ENCODE assay signal across 1 cellular context in genomic region chr19:14571695-14572490, GRCh38.
A peak's percentile ranks its signal among the peaks of the same experiment; 100 is the strongest.
TF ChIP-seq lines count a peak whose summit lies in the region.

NDUFB7 (minus strand) TSS chr19:14572066; CDS start chr19:14572000, 66 bp downstream.

TF ChIP-seq in K562, 482 proteins besides CTCF, POLR2A, EP300 and RAD21 (continued from another document and continues in another):
- TF ChIP-seq AFF4 (CRISPR knock-in tag; IDR thresholded peaks at IDR 0.05) (peak; percentile 92), SMAD4 (CRISPR knock-in tag; conservative IDR thresholded peaks at IDR 0.05) (peak; percentile 43; the same call in 1 of the 2 replicates), KDM5B (IDR thresholded peaks at IDR 0.05; ENCODE audit: insufficient replicate concordance, low read depth, low read length) (peak; percentile 79), ETV6 (IDR thresholded peaks at IDR 0.05; ENCODE audit: borderline replicate concordance in 1 of 2, low read depth in 2 of 2, low read length in 1 of 2) (no peak), ETV6 (CRISPR knock-in tag; IDR thresholded peaks at IDR 0.05; ENCODE audit: borderline replicate concordance) (no peak), ZBTB34 (CRISPR knock-in tag; IDR thresholded peaks at IDR 0.05) (no peak), ZNF583 (CRISPR knock-in tag; IDR thresholded peaks at IDR 0.05) (0 out of 2 replicates have a peak, but pooled peaks have one; percentile 27), IFI16 (CRISPR knock-in tag; IDR thresholded peaks at IDR 0.05) (no peak), DACH1 (IDR thresholded peaks at IDR 0.05; ENCODE audit: partially characterized antibody) (peak; percentile 56), PHF20 (IDR thresholded peaks at IDR 0.05; ENCODE audit: partially characterized antibody) (peak; percentile 96), ZBTB7A (IDR thresholded peaks at IDR 0.05; ENCODE audit: borderline replicate concordance, control insufficient read depth, low read depth, low read length) (peak; percentile 85), MITF (IDR thresholded peaks at IDR 0.05) (peak; percentile 40; the same call in 1 of the 2 replicates), ID3 (CRISPR knock-in tag; IDR thresholded peaks at IDR 0.05) (no peak), ID3 (tag; IDR thresholded peaks at IDR 0.05) (peak; percentile 46; the same call in 1 of the 2 replicates), SNIP1 (IDR thresholded peaks at IDR 0.05; ENCODE audit: low read depth) (peak; percentile 96), ARID4B (CRISPR knock-in tag; IDR thresholded peaks at IDR 0.05) (peak; percentile 98), GABPB1 (CRISPR knock-in tag; IDR thresholded peaks at IDR 0.05) (peak; percentile 98), MAFF (IDR thresholded peaks at IDR 0.05; ENCODE audit: low read length) (no peak), TBP (optimal IDR thresholded peaks at IDR 0.05; ENCODE audit: low read depth, low read length) (peak; percentile 72), SAFB (IDR thresholded peaks at IDR 0.05; ENCODE audit: borderline replicate concordance, low read depth, low read length) (no peak), MNT (conservative IDR thresholded peaks at IDR 0.05) (peak; percentile 75 to 89), ZNF696 (CRISPR knock-in tag; conservative IDR thresholded peaks at IDR 0.05) (no peak), SIX5 (IDR thresholded peaks at IDR 0.05; ENCODE audit: borderline replicate concordance in 1 of 2, insufficient read depth in 1 of 2, low read depth in 1 of 2, low read length in 2 of 2) (peak; percentile 28 to 40; a peak in 2 of 4 replicates), RB1 (IDR thresholded peaks at IDR 0.05; ENCODE audit: low read depth) (peak; percentile 86), MYNN (IDR thresholded peaks at IDR 0.05) (0 out of 2 replicates have a peak, but pooled peaks have one; percentile 20), MYNN (CRISPR knock-in tag; IDR thresholded peaks at IDR 0.05) (no peak), MTF1 (CRISPR knock-in tag; IDR thresholded peaks at IDR 0.05; ENCODE audit: borderline replicate concordance) (no peak), LEF1 (IDR thresholded peaks at IDR 0.05) (no peak), E2F6 (IDR thresholded peaks at IDR 0.05; ENCODE audit: borderline replicate concordance in 1 of 2, extremely low read depth in 1 of 2, insufficient read depth in 1 of 2, insufficient read length in 1 of 2, low read depth in 1 of 2, low read length in 1 of 2, poor library complexity in 1 of 2, severe bottlenecking in 1 of 2) (no peak), TAL1 (IDR thresholded peaks at IDR 0.05) (peak; percentile 6; the same call in 1 of the 2 replicates), ZBTB49 (CRISPR knock-in tag; IDR thresholded peaks at IDR 0.05; ENCODE audit: borderline replicate concordance) (no peak), ZNF184 (CRISPR knock-in tag; IDR thresholded peaks at IDR 0.05) (no peak), ZNF24 (IDR thresholded peaks at IDR 0.05) (peak; percentile 43; the same call in 1 of the 2 replicates), RFX7 (CRISPR knock-in tag; IDR thresholded peaks at IDR 0.05) (no peak)
- TF ChIP-seq, protein P1, sequence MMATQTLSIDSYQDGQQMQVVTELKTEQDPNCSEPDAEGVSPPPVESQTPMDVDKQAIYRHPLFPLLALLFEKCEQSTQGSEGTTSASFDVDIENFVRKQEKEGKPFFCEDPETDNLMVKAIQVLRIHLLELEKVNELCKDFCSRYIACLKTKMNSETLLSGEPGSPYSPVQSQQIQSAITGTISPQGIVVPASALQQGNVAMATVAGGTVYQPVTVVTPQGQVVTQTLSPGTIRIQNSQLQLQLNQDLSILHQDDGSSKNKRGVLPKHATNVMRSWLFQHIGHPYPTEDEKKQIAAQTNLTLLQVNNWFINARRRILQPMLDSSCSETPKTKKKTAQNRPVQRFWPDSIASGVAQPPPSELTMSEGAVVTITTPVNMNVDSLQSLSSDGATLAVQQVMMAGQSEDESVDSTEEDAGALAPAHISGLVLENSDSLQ (IDR thresholded peaks at IDR 0.05) = peak; percentile 79
- TF ChIP-seq, protein P2, sequence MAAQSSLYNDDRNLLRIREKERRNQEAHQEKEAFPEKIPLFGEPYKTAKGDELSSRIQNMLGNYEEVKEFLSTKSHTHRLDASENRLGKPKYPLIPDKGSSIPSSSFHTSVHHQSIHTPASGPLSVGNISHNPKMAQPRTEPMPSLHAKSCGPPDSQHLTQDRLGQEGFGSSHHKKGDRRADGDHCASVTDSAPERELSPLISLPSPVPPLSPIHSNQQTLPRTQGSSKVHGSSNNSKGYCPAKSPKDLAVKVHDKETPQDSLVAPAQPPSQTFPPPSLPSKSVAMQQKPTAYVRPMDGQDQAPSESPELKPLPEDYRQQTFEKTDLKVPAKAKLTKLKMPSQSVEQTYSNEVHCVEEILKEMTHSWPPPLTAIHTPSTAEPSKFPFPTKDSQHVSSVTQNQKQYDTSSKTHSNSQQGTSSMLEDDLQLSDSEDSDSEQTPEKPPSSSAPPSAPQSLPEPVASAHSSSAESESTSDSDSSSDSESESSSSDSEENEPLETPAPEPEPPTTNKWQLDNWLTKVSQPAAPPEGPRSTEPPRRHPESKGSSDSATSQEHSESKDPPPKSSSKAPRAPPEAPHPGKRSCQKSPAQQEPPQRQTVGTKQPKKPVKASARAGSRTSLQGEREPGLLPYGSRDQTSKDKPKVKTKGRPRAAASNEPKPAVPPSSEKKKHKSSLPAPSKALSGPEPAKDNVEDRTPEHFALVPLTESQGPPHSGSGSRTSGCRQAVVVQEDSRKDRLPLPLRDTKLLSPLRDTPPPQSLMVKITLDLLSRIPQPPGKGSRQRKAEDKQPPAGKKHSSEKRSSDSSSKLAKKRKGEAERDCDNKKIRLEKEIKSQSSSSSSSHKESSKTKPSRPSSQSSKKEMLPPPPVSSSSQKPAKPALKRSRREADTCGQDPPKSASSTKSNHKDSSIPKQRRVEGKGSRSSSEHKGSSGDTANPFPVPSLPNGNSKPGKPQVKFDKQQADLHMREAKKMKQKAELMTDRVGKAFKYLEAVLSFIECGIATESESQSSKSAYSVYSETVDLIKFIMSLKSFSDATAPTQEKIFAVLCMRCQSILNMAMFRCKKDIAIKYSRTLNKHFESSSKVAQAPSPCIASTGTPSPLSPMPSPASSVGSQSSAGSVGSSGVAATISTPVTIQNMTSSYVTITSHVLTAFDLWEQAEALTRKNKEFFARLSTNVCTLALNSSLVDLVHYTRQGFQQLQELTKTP (IDR thresholded peaks at IDR 0.05; ENCODE audit: low read depth in 1 of 2, partially characterized antibody in 2 of 2) = peak in 1 of 2 experiments; percentile 78
